8 cellular contexts compared by ENCODE assay signal in genomic region chr14:50045039-50045711, GRCh38.
DNase-seq lines count a peak whose midpoint lies in the region; ATAC-seq and TF ChIP-seq lines count a peak whose summit lies in the region.

No MANE protein-coding gene starts in this region.

- H3K4me2 ChIP-seq in H9 (ENCODE audit: insufficient read depth, insufficient read length, low read length): no peak overlapping the region

- H3K56ac ChIP-seq in H9 (ENCODE audit: insufficient read length, low read depth, low read length): no peak overlapping the region

- H3K27me3 ChIP-seq in esophagus squamous epithelium (no peaks in the 10 kb centered on the region), sigmoid colon (no peaks in the 10 kb centered on the region), H9 (ENCODE audit: insufficient read depth, low read length) (peaks cover 2% of the 10 kb centered on the region; the same call in 1 of the 2 replicates)

- DNase-seq in EL: peak; percentile 90
- peak; percentile 96 for DNase-seq in M059J (ENCODE audit: low read depth)
- peak in 2 of 3 experiments; percentile 51 to 56 for DNase-seq in activated CD8-positive, alpha-beta memory T cell treated with anti-CD3 and anti-CD28 coated beads for 48 hours (ENCODE audit: low read depth in 2 of 3, low spot score in 2 of 3)
- DNase-seq in esophagus squamous epithelium (lab: John Stamatoyannopoulos, UW): peak; percentile 32
- DNase-seq in sigmoid colon: peak; percentile 91
- no peak for DNase-seq in DMS79 (lab: John Stamatoyannopoulos, UW)
- no peak for DNase-seq in H9

- H3K27me3 Mint-ChIP-seq in H9 (ENCODE audit: low read depth): peaks cover 2% of the 10 kb centered on the region; the same call in 1 of the 2 replicates

- H3K27ac Mint-ChIP-seq in H9: peak overlapping the region in 1 of 3 experiments; percentile 0; a peak in 1 of 7 replicates

- H4K5ac ChIP-seq in H9 (ENCODE audit: insufficient read length, low read depth, low read length): no peak overlapping the region

- H3K4me3 Mint-ChIP-seq in H9: no peak overlapping the region

- H3K9me3 ChIP-seq in esophagus squamous epithelium (no peaks in the 10 kb centered on the region), sigmoid colon (no peaks in the 10 kb centered on the region), H9 (ENCODE audit: control insufficient read depth, low read depth, low read length) (no peaks in the 10 kb centered on the region)

- no peak overlapping the region for H4K91ac ChIP-seq in H9 (ENCODE audit: insufficient read length, low read depth, low read length)

- no peak overlapping the region for H4K8ac ChIP-seq in H9 (replicated peaks; ENCODE audit: insufficient read length, low read depth, low read length)

- no peak overlapping the region for H3K18ac ChIP-seq in H9 (ENCODE audit: insufficient read length, low read depth, low read length)

- no peak overlapping the region for H2BK5ac ChIP-seq in H9 (ENCODE audit: insufficient read length, low read length)

- no peaks in the 10 kb centered on the region for H4K20me1 ChIP-seq in H9 (ENCODE audit: control insufficient read depth, insufficient read depth, insufficient read length)

- no peak overlapping the region for H2BK20ac ChIP-seq in H9 (ENCODE audit: low read depth, low read length, poor library complexity, severe bottlenecking)

- H2AFZ ChIP-seq in H9 (ENCODE audit: low read length): no peak overlapping the region

- no peak overlapping the region for H2BK12ac ChIP-seq in H9 (ENCODE audit: insufficient read length, low read depth, low read length)

- TF ChIP-seq POLR2A in esophagus squamous epithelium (IDR thresholded peaks at IDR 0.05) (peak in 1 of 4 donors; percentile 36), sigmoid colon (IDR thresholded peaks at IDR 0.05) (no peak)

- no peak overlapping the region for H3K4ac ChIP-seq in H9 (ENCODE audit: low read depth, low read length)

- WGBS in esophagus squamous epithelium, 2 donors: 25 to 33% methylated on average over 7 to 8 of the region's 8 CpGs
- 5 to 10% methylated on average over 8 of the region's 8 CpGs for WGBS in sigmoid colon, 2 donors
- no CpG with 5 or more reads among the region's 8 CpGs for WGBS in H9 (ENCODE audit: extremely low coverage, insufficient read length, low lambda C conversion rate)

- TF ChIP-seq EP300 in sigmoid colon (IDR thresholded peaks at IDR 0.05): peak in 1 of 4 donors; percentile 30

- H2AK5ac ChIP-seq in H9 (ENCODE audit: insufficient read length, low read length): no peak overlapping the region

- no peak overlapping the region for H3K9ac ChIP-seq in H9 (ENCODE audit: extremely low read depth, insufficient read length, low read length)

- H2BK120ac ChIP-seq in H9 (ENCODE audit: low read depth, low read length, poor library complexity, severe bottlenecking): no peak overlapping the region

- H3K23ac ChIP-seq in H9 (ENCODE audit: insufficient read length, low read depth, low read length): no peak overlapping the region

- no peak overlapping the region for H2BK15ac ChIP-seq in H9 (ENCODE audit: low read depth, low read length)

- H3K4me3 ChIP-seq in esophagus squamous epithelium: no peak overlapping the region
- H3K4me3 ChIP-seq in sigmoid colon: no peak overlapping the region

- TF ChIP-seq CTCF in esophagus squamous epithelium (IDR thresholded peaks at IDR 0.05): no peak
- TF ChIP-seq CTCF in sigmoid colon (IDR thresholded peaks at IDR 0.05): no peak
- TF ChIP-seq CTCF in H9 (conservative IDR thresholded peaks at IDR 0.05): no peak

- H3K4me1 ChIP-seq in esophagus squamous epithelium (peaks cover 27 to 71% (median 29%) of the 10 kb centered on the region in 3 donors), sigmoid colon (peaks cover 0 to 21% (median 20%) of the 10 kb centered on the region in 4 donors), H9 (ENCODE audit: insufficient read depth, low read length) (peaks cover 8% of the 10 kb centered on the region)

- H3K4me1 Mint-ChIP-seq in H9: peaks cover 5 to 13% of the 10 kb centered on the region in 2 experiments

- peaks cover 0 to 3% of the 10 kb centered on the region in 2 experiments; a peak in 3 of 5 replicates for H3K9me3 Mint-ChIP-seq in H9

- H3K36me3 ChIP-seq in esophagus squamous epithelium (no peaks in the 10 kb centered on the region), sigmoid colon (no peaks in the 10 kb centered on the region)

- no peaks in the 10 kb centered on the region for H3K79me1 ChIP-seq in H9 (ENCODE audit: insufficient read depth, low read depth, low read length, poor library complexity, severe bottlenecking)

- H3K36me3 Mint-ChIP-seq in H9 (ENCODE audit: insufficient read depth in 1 of 3, low read depth in 3 of 3): peaks cover 0 to 3% (median 0%) of the 10 kb centered on the region in 3 experiments; a peak in 1 of 7 replicates

- H3T11ph ChIP-seq in H9 (ENCODE audit: low read length): no peak overlapping the region

- ATAC-seq in GM21717 (IDR thresholded peaks at IDR 0.05; ENCODE audit: unreplicated experiment): peak; percentile 73

- H3K27ac ChIP-seq in esophagus squamous epithelium (peak overlapping the region; percentile 55 to 85 (median 72)), sigmoid colon (peak overlapping the region; percentile 66 to 79 (median 72)), H9 (ENCODE audit: insufficient read length, low read depth, low read length) (no peak overlapping the region)

- intact Hi-C loops in esophagus squamous epithelium (cut with DNase I) (no loop called here), sigmoid colon (cut with DNase I) (no loop called here)

- no peaks in the 10 kb centered on the region for H3K79me2 ChIP-seq in H9 (ENCODE audit: insufficient read depth, low read length)

- H3K14ac ChIP-seq in H9 (ENCODE audit: insufficient read depth, low read length): no peak overlapping the region

- H3K23me2 ChIP-seq in H9 (ENCODE audit: insufficient read length, low read depth, low read length, poor library complexity, severe bottlenecking): no peaks in the 10 kb centered on the region

Comparison
In these comparisons a context has a peak if more than half of its experiments do, and no peak if none do; other contexts are left out.
1. DNase-seq: peak in EL (single experiment), M059J (single experiment), activated CD8-positive, alpha-beta memory T cell treated with anti-CD3 and anti-CD28 coated beads for 48 hours (2 of 3), esophagus squamous epithelium (single experiment) and sigmoid colon (single experiment); none in DMS79 (single experiment) and H9 (single experiment).